Comparison of ENCODE assay signal across 11 cellular contexts in genomic region chr16:87966685-87967185, GRCh38. TPM values are rescaled to one million over a fixed set of nuclear protein-coding genes. Genes with fewer than 3 reads are reported as not detected.
DNase-seq lines count a peak whose midpoint lies in the region; ATAC-seq and TF ChIP-seq lines count a peak whose summit lies in the region.
"Had no signal": no experiment of that assay in that cellular context is flagged by ENCODE, and none has a peak within 500 bp of the region (broad histone marks: within the 10 kb centered on the region; RNA-seq: fewer than 3 reads in every experiment).

No MANE protein-coding gene starts in this region.

- no peaks in the 10 kb centered on the region for H4K20me1 ChIP-seq in HCT116 (ENCODE audit: insufficient read depth)

- POLR2A ChIA-PET in HCT116 (lab: Charles Lee), result no interaction called here

- peaks cover 1 to 6% (median 4%) of the 10 kb centered on the region in 3 donors for H3K27me3 Mint-ChIP-seq in immature natural killer cell (ENCODE audit: low read depth in 3 of 3)
- H3K27me3 Mint-ChIP-seq: central memory CD8-positive, alpha-beta T cell; progenitor cell of endocrine pancreas had no signal

- peaks cover 0 to 6% (median under 1%) of the 10 kb centered on the region in 6 donors for H3K9me3 Mint-ChIP-seq in immature natural killer cell

- H3K9ac ChIP-seq in HCT116 (ENCODE audit: low read length), result no peak overlapping the region
- peak overlapping the region; percentile 72 for H3K9ac ChIP-seq in adipocyte (ENCODE audit: low read length)

- peaks cover 7 to 8% of the 10 kb centered on the region in 2 experiments; a peak in 3 of 4 replicates for H3K9me3 ChIP-seq in HCT116 (ENCODE audit: control insufficient read depth in 1 of 2, insufficient read depth in 1 of 2, low read depth in 1 of 2, low read length in 2 of 2)
- peaks cover 8% of the 10 kb centered on the region for H3K9me3 ChIP-seq in adipocyte (ENCODE audit: control insufficient read depth, low read length)

- TF ChIP-seq POLR2A in HCT116 (IDR thresholded peaks at IDR 0.05; ENCODE audit: borderline replicate concordance, extremely low read depth, insufficient read depth, insufficient read length), result no peak

- BruUV-seq in HCT116 (replicated peaks; lab: Mats Ljungman, UMichigan), result no TSS peak

- H3K36me3 ChIP-seq in HCT116 (ENCODE audit: control insufficient read depth in 1 of 2, insufficient read depth in 2 of 2, low read length in 2 of 2) (peaks cover 0 to 4% of the 10 kb centered on the region in 2 experiments; a peak in 1 of 4 replicates), adipocyte (ENCODE audit: control insufficient read depth, insufficient read depth, low read length, severe bottlenecking) (peaks cover 3% of the 10 kb centered on the region)

- peaks cover 39 to 53% of the 10 kb centered on the region in 2 donors for H3K4me1 Mint-ChIP-seq in immature natural killer cell

- peaks cover 69% of the 10 kb centered on the region for H3K79me2 ChIP-seq in HCT116 (ENCODE audit: insufficient read depth, low read length)

- H3K4me3 Mint-ChIP-seq in immature natural killer cell, result peak overlapping the region in 1 of 5 donors; percentile 7
- H3K4me3 Mint-ChIP-seq: central memory CD8-positive, alpha-beta T cell had no signal

- CTCF ChIA-PET in HCT116 (lab: Charles Lee), result no interaction called here

- H3K27me3 ChIP-seq in HCT116 (ENCODE audit: insufficient read depth, low read length) (no peaks in the 10 kb centered on the region), adipocyte (replicated peaks; ENCODE audit: control insufficient read depth, insufficient read depth, low read length) (no peaks in the 10 kb centered on the region)

- H3K27ac Mint-ChIP-seq in immature natural killer cell, result peak overlapping the region; percentile 51 to 84 (median 80)
- H3K27ac Mint-ChIP-seq: progenitor cell of endocrine pancreas had no signal

- H3K27ac ChIP-seq in HCT116 (ENCODE audit: low read depth, low read length), result no peak overlapping the region
- H3K27ac ChIP-seq in skin epidermis, result peak overlapping the region in 20 of 21 experiments; percentile 67 to 90 (median 82)

- H3K9me2 ChIP-seq in HCT116 (ENCODE audit: insufficient read depth), result no peaks in the 10 kb centered on the region

- H3K4me1 ChIP-seq in HCT116 (ENCODE audit: control insufficient read depth in 1 of 2, insufficient read depth in 2 of 2, low read length in 2 of 2) (no peaks in the 10 kb centered on the region), adipocyte (ENCODE audit: control insufficient read depth, insufficient read depth, low read length) (peaks cover 23% of the 10 kb centered on the region)

- no peak overlapping the region for H3K4me2 ChIP-seq in HCT116 (ENCODE audit: low read length)

- no peak for DNase-seq in HCT116 (ENCODE audit: low read depth, low spot score)
- DNase-seq in adipocyte (ENCODE audit: low read depth), result peak; percentile 36
- no peak for DNase-seq in immature natural killer cell
- DNase-seq in NCI-H1417 treated with DMSO at 0.1 percent for 48 hours (lab: John Stamatoyannopoulos, UW), result no peak
- DNase-seq in SIG-M5 treated with dmso at 0.1 percent for 504 hours (lab: John Stamatoyannopoulos, UW; ENCODE audit: unreplicated experiment), result no peak

- ATAC-seq in HCT116, result peak; percentile 24; the same call in 1 of the 2 replicates
- ATAC-seq in HG02610 (IDR thresholded peaks at IDR 0.05; ENCODE audit: unreplicated experiment), result no peak
- no peak for ATAC-seq in GM19035 (IDR thresholded peaks at IDR 0.05; ENCODE audit: unreplicated experiment)

- intact Hi-C loops in HCT116 (cut with micrococcal nuclease), result no loop called here

- peaks cover 10 to 16% (median 11%) of the 10 kb centered on the region in 3 donors for H3K36me3 Mint-ChIP-seq in immature natural killer cell

- no peak for TF ChIP-seq CTCF in HCT116 (IDR thresholded peaks at IDR 0.05 in 2 of 3, conservative IDR thresholded peaks at IDR 0.05 in 1 of 3; ENCODE audit: borderline replicate concordance in 1 of 3, insufficient read depth in 1 of 3, low read depth in 2 of 3, low read length in 2 of 3)

- no peak overlapping the region for H2AFZ ChIP-seq in HCT116 (ENCODE audit: low read depth, low read length, poor library complexity, severe bottlenecking)

- RAD21 ChIA-PET in HCT116 (lab: Charles Lee; ENCODE audit: low non-redundant PET in 1 of 2, low total read pairs in 2 of 2, uncharacterized antibody in 2 of 2, unreplicated experiment in 2 of 2), result no interaction called here

- H3K4me3 ChIP-seq in HCT116 (replicated peaks in 1 of 2; ENCODE audit: low read depth in 1 of 2, low read length in 2 of 2) (no peak overlapping the region), adipocyte (ENCODE audit: low read length) (peak overlapping the region; percentile 51), skin epidermis (no peak overlapping the region)

- no peak for TF ChIP-seq RAD21 in HCT116 (IDR thresholded peaks at IDR 0.05; ENCODE audit: low read depth)

TF ChIP-seq in HCT116, 20 proteins besides CTCF, POLR2A, EP300 and RAD21 (continues in another document):
- no peak for TF ChIP-seq EZH2phosphoT487 (IDR thresholded peaks at IDR 0.05; ENCODE audit: borderline replicate concordance)
- TF ChIP-seq SP1 (IDR thresholded peaks at IDR 0.05; ENCODE audit: low read depth), result no peak
- TF ChIP-seq POLR2AphosphoS5 (IDR thresholded peaks at IDR 0.05; ENCODE audit: low read depth, low read length), result no peak
- TF ChIP-seq CBX3 (IDR thresholded peaks at IDR 0.05; ENCODE audit: low read depth), result no peak
- no peak for TF ChIP-seq YY1 (IDR thresholded peaks at IDR 0.05; ENCODE audit: extremely low read depth, insufficient replicate concordance, low read depth, low read length)
- no peak for TF ChIP-seq TCF7L2 (IDR thresholded peaks at IDR 0.05; ENCODE audit: borderline replicate concordance, extremely low read depth, insufficient read depth, insufficient read length)
- no peak for TF ChIP-seq SIN3A (IDR thresholded peaks at IDR 0.05; ENCODE audit: low read depth)
- no peak for TF ChIP-seq EZH2 (IDR thresholded peaks at IDR 0.05)
- TF ChIP-seq, protein P1, sequence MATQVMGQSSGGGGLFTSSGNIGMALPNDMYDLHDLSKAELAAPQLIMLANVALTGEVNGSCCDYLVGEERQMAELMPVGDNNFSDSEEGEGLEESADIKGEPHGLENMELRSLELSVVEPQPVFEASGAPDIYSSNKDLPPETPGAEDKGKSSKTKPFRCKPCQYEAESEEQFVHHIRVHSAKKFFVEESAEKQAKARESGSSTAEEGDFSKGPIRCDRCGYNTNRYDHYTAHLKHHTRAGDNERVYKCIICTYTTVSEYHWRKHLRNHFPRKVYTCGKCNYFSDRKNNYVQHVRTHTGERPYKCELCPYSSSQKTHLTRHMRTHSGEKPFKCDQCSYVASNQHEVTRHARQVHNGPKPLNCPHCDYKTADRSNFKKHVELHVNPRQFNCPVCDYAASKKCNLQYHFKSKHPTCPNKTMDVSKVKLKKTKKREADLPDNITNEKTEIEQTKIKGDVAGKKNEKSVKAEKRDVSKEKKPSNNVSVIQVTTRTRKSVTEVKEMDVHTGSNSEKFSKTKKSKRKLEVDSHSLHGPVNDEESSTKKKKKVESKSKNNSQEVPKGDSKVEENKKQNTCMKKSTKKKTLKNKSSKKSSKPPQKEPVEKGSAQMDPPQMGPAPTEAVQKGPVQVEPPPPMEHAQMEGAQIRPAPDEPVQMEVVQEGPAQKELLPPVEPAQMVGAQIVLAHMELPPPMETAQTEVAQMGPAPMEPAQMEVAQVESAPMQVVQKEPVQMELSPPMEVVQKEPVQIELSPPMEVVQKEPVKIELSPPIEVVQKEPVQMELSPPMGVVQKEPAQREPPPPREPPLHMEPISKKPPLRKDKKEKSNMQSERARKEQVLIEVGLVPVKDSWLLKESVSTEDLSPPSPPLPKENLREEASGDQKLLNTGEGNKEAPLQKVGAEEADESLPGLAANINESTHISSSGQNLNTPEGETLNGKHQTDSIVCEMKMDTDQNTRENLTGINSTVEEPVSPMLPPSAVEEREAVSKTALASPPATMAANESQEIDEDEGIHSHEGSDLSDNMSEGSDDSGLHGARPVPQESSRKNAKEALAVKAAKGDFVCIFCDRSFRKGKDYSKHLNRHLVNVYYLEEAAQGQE (IDR thresholded peaks at IDR 0.05; ENCODE audit: low read depth), result no peak
- no peak for TF ChIP-seq EGR1 (IDR thresholded peaks at IDR 0.05; ENCODE audit: low read depth)
- no peak for TF ChIP-seq ZNF274 (IDR thresholded peaks at IDR 0.05; ENCODE audit: low read depth, low read length)
- no peak for TF ChIP-seq CEBPB (IDR thresholded peaks at IDR 0.05; ENCODE audit: low read depth)
- no peak for TF ChIP-seq ZFX (IDR thresholded peaks at IDR 0.05)
- TF ChIP-seq, protein P2, sequence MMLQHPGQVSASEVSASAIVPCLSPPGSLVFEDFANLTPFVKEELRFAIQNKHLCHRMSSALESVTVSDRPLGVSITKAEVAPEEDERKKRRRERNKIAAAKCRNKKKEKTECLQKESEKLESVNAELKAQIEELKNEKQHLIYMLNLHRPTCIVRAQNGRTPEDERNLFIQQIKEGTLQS (IDR thresholded peaks at IDR 0.05), result no peak
- TF ChIP-seq FOSL1 (IDR thresholded peaks at IDR 0.05; ENCODE audit: low read depth), result no peak
- no peak for TF ChIP-seq ZBTB33 (IDR thresholded peaks at IDR 0.05; ENCODE audit: extremely low read depth, insufficient replicate concordance, low read length)
- no peak for TF ChIP-seq ELF1 (IDR thresholded peaks at IDR 0.05; ENCODE audit: borderline replicate concordance, low read depth)
- no peak for TF ChIP-seq SRF (IDR thresholded peaks at IDR 0.05; ENCODE audit: low read depth)

RNA-seq across cellular contexts. Expression of gene BANP, which starts 15.5 kb away (rescaled TPM):
- total RNA-seq in HCT116 (2021; ENCODE audit: unreplicated experiment), result 37.2 TPM
- 19.0 and 19.9 TPM in 2 replicates for polyA plus RNA-seq in HCT116 (2012)
- polyA plus RNA-seq in immature natural killer cell, result 10 to 100 TPM in 2 of 3 donors, 1 to 10 TPM in 1; 6.3 to 19.4 (median 10.2) TPM

RNA-seq across cellular contexts. Expression of gene CA5A, which starts 30.4 kb away (rescaled TPM):
- total RNA-seq in HCT116 (2021; ENCODE audit: unreplicated experiment), result not detected
- 0.03 TPM in 1 of 2 replicates, not detected in the other for polyA plus RNA-seq in HCT116 (2012)
- not detected for polyA plus RNA-seq in immature natural killer cell
- total RNA-seq: RPMI7951 had no signal
